ENCODE assay signal across 13 cellular contexts in the genomic region with DNA sequence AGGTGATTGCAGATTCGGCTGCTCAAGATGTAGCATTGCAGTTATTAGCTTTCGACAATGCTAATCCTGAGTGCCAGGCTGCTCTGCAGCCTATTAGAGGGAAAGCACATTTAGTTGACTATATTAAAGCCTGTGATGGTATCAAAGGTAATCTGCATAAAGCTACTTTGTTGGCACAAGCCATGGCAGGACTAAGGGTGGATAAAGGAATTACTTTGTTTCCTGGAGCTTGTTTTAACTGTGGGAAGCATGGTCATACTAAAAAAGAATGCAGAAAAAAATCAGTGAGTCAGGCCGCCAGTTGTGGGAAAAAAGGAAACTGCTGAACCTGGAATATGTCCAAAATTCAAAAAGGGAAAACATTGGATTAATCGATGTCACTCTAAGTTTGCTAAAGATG.
"Had no signal": no experiment of that assay in that cellular context is flagged by ENCODE, and none has a peak within 500 bp of the region (broad histone marks: within the 10 kb centered on the region; RNA-seq: fewer than 3 reads in every experiment).

No MANE protein-coding gene starts in this region.

- H3K4me1 ChIP-seq: adrenal gland, testis had no signal

- H3K36me3 ChIP-seq: adrenal gland, cardiac muscle cell had no signal

- H3K4me1 Mint-ChIP-seq: activated naive CD4-positive, alpha-beta T cell treated with anti-CD3 and anti-CD28 coated beads, Interleukin-2, amount 10 ng/mL, durations not matched to agents 7 days and 5 days; stimulated activated naive CD8-positive, alpha-beta T cell treated with anti-CD3 and anti-CD28 coated beads, Interleukin-15, amount 100 ng/mL, for 72 hours; T-helper 17 cell had no signal

- H3K36me3 Mint-ChIP-seq: activated naive CD4-positive, alpha-beta T cell treated with anti-CD3 and anti-CD28 coated beads, Interleukin-2, amount 10 ng/mL, durations not matched to agents 7 days and 5 days had no signal

- ATAC-seq: left ventricle myocardium superior; stimulated activated naive CD8-positive, alpha-beta T cell treated with anti-CD3 and anti-CD28 coated beads, Interleukin-15, amount 100 ng/mL, for 72 hours; T-helper 17 cell had no signal

- H3K4me3 Mint-ChIP-seq: activated naive CD4-positive, alpha-beta T cell treated with anti-CD3 and anti-CD28 coated beads, Interleukin-2, amount 10 ng/mL, durations not matched to agents 7 days and 5 days; stimulated activated naive CD8-positive, alpha-beta T cell treated with anti-CD3 and anti-CD28 coated beads, Interleukin-15, amount 100 ng/mL, for 72 hours; T-helper 17 cell had no signal

- H3K27me3 Mint-ChIP-seq: activated naive CD4-positive, alpha-beta T cell treated with anti-CD3 and anti-CD28 coated beads, Interleukin-2, amount 10 ng/mL, durations not matched to agents 7 days and 5 days; stimulated activated naive CD8-positive, alpha-beta T cell treated with anti-CD3 and anti-CD28 coated beads, Interleukin-15, amount 100 ng/mL, for 72 hours; T-helper 17 cell had no signal

- H3K27me3 ChIP-seq: adrenal gland, cardiac muscle cell, testis had no signal

- FAIRE-seq: colon, TTC549 had no signal

- H3K9me3 Mint-ChIP-seq: activated T-helper 2 cell treated with anti-CD3 and anti-CD28 coated beads, Interferon-gamma antibody, Interleukin-2, Interleukin-4, amounts not matched to agents 10 μg/mL and 5 μg/mL and 100 μg/mL, durations not matched to agents 14 hours and 24 hours and 36 hours had no signal

- H3K9me3 ChIP-seq: adrenal gland, testis had no signal

- DNase-seq: activated CD4-positive, alpha-beta T cell treated with anti-CD3 and anti-CD28 coated beads, Interleukin-2, amount 50 U/mL, for 1 hour; activated CD4-positive, CD25-positive, alpha-beta regulatory T cell; activated naive CD4-positive, alpha-beta T cell treated with anti-CD3 and anti-CD28 coated beads, Interleukin-2, amount 10 ng/mL, durations not matched to agents 7 days and 5 days; adrenal gland; left ventricle myocardium superior; stimulated activated CD4-positive, alpha-beta T cell treated with anti-CD3 and anti-CD28 coated beads, Interleukin-4, amount 100 ng/mL, for 4 hours; stimulated activated naive CD8-positive, alpha-beta T cell treated with anti-CD3 and anti-CD28 coated beads, Interleukin-15, amount 100 ng/mL, for 72 hours; T-helper 17 cell; testis had no signal

- H3K27ac ChIP-seq: adrenal gland, cardiac muscle cell, testis had no signal

- H3K27ac Mint-ChIP-seq: activated naive CD4-positive, alpha-beta T cell treated with anti-CD3 and anti-CD28 coated beads, Interleukin-2, amount 10 ng/mL, durations not matched to agents 7 days and 5 days; activated T-helper 2 cell treated with anti-CD3 and anti-CD28 coated beads, Interferon-gamma antibody, Interleukin-2, Interleukin-4, amounts not matched to agents 10 μg/mL and 5 μg/mL and 100 μg/mL, durations not matched to agents 14 hours and 24 hours and 36 hours; T-helper 17 cell had no signal

- H3K4me3 ChIP-seq: adrenal gland, cardiac muscle cell, testis had no signal
